ENCODE assay signal across 13 cellular contexts in the genomic region with DNA sequence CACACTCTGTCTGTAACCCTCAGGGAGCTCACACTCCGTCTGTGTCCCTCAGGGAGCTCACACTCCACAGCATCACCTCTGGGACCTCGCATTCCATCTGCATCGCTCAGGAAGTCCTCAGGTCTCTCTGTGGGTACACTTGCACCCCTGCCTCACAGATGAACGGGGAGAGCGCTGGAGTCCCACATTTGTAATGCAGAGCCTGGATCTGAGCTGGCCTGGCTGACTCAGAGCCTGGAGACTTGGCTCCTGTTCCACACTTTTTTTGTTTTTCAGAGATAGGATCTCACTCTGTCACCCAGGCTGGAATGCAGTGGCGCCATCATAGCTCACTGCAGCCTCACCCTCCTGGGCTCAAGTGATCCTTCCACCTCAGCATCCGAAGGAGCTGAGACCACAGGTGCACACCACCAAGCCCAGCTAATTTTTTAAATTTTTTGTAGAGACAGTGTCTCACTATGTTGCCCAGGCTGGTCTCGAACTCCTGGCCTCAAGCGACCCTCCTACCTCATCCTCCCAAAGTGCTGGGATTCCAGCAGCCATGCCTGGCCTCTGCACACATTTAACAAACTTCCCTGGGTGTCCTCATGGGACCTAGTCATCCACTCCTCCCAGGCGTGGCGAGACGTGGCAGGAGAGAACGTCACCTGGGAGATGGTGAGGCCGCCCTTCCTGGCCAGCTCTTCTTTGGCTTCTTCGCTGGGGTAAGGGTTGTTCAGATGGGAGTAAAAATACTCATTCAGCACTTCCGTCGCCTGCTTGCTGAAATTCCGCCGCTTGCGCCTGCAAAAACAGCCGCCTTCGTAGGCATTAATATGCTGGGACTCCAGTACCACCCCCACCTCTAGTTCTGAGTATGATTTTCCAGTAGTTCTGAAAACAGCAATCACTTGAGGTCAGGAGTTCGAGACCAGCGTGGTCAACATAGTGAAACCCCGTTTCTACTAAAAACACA. TPM values are rescaled to one million over a fixed set of nuclear protein-coding genes. Genes with fewer than 3 reads are reported as not detected.
DNase-seq lines count a peak whose midpoint lies in the region; ATAC-seq and TF ChIP-seq lines count a peak whose summit lies in the region.
"Had no signal": no experiment of that assay in that cellular context is flagged by ENCODE, and none has a peak within 500 bp of the region (broad histone marks: within the 10 kb centered on the region; RNA-seq: fewer than 3 reads in every experiment).

No MANE protein-coding gene starts in this region.

- peaks cover 4 to 34% of the 10 kb centered on the region in 2 donors for H3K36me3 Mint-ChIP-seq in stimulated activated naive B cell treated with anti-CD40 and anti-IgM and Interleukin-4, amounts not matched to agents 10 μg/mL and 1 μg/mL and 100 μg/mL, for 72 hours

- H3K27ac ChIP-seq in mammary epithelial cell (ENCODE audit: insufficient read depth, low read depth, low read length) = no peak overlapping the region
- H3K27ac ChIP-seq in OCI-LY7 (ENCODE audit: low read depth, low read length, poor library complexity, severe bottlenecking) = no peak overlapping the region
- H3K27ac ChIP-seq: uterus had no signal

- no peaks in the 10 kb centered on the region for H3K27me3 ChIP-seq in mammary epithelial cell (ENCODE audit: insufficient read depth, low read length)
- H3K27me3 ChIP-seq: uterus had no signal

- no peak overlapping the region for H3K4me3 Mint-ChIP-seq in stimulated activated naive B cell treated with anti-CD40 and anti-IgM and Interleukin-4, amounts not matched to agents 10 μg/mL and 1 μg/mL and 100 μg/mL, for 72 hours
- H3K4me3 Mint-ChIP-seq: activated naive CD8-positive, alpha-beta T cell treated with anti-CD3 and anti-CD28 coated beads, Interleukin-2, amount 50 U/mL, for 24 hours had no signal

- H3K27ac Mint-ChIP-seq in stimulated activated naive B cell treated with anti-CD40 and anti-IgM and Interleukin-4, amounts not matched to agents 10 μg/mL and 1 μg/mL and 100 μg/mL, for 72 hours = peak overlapping the region; percentile 3
- H3K27ac Mint-ChIP-seq: activated naive CD8-positive, alpha-beta T cell treated with anti-CD3 and anti-CD28 coated beads, Interleukin-2, amount 50 U/mL, for 24 hours had no signal

- no peaks in the 10 kb centered on the region for H3K4me1 Mint-ChIP-seq in stimulated activated naive B cell treated with anti-CD40 and anti-IgM and Interleukin-4, amounts not matched to agents 10 μg/mL and 1 μg/mL and 100 μg/mL, for 72 hours

- in situ Hi-C loops in mammary epithelial cell (cut with MboI; ENCODE audit: low sequenced_read_pairs in 2 of 2) = no loop called here

- peak; percentile 31 for DNase-seq in stimulated activated CD4-positive, alpha-beta T cell treated with anti-CD3 and anti-CD28 coated beads, Interleukin-15, amount 100 ng/mL, for 24 hours
- DNase-seq in stimulated activated CD4-positive, alpha-beta T cell treated with anti-CD3 and anti-CD28 coated beads, Interleukin-4, amount 100 ng/mL, for 1 hour = no peak
- DNase-seq in mammary epithelial cell (peak; percentile 34), OCI-LY7 (ENCODE audit: low spot score) (no peak)
- no peak for DNase-seq in stimulated activated naive B cell treated with anti-CD40 and anti-IgM and Interleukin-4, amounts not matched to agents 10 μg/mL and 1 μg/mL and 100 μg/mL, for 72 hours
- DNase-seq: activated naive CD8-positive, alpha-beta T cell treated with anti-CD3 and anti-CD28 coated beads, Interleukin-2, amount 50 U/mL, for 24 hours; effector CD4-positive, alpha-beta T cell; hippocampal formation; NCI-H2171; stimulated activated CD4-positive, alpha-beta T cell treated with anti-CD3 and anti-CD28 coated beads, Interleukin-12 subunit alpha, Interleukin-12 subunit beta, amount 100 ng/mL, for 4 hours; uterus had no signal

- no peak overlapping the region for H3K4me2 ChIP-seq in mammary epithelial cell (ENCODE audit: insufficient read depth, low read depth, low read length)
- H3K4me2 ChIP-seq in OCI-LY7 (ENCODE audit: low read length) = no peak overlapping the region

- no peak overlapping the region for H3K4me3 ChIP-seq in mammary epithelial cell (replicated peaks in 1 of 3; ENCODE audit: insufficient read depth in 1 of 3, low read depth in 2 of 3, low read length in 3 of 3)
- no peak overlapping the region for H3K4me3 ChIP-seq in OCI-LY7 (ENCODE audit: low read depth, low read length, poor library complexity, severe bottlenecking)
- H3K4me3 ChIP-seq: uterus had no signal

- no peaks in the 10 kb centered on the region for H3K9me2 ChIP-seq in OCI-LY7 (ENCODE audit: insufficient read depth, low read length)

- H4K20me1 ChIP-seq in mammary epithelial cell (ENCODE audit: insufficient read depth, low read length) = no peaks in the 10 kb centered on the region
- no peaks in the 10 kb centered on the region for H4K20me1 ChIP-seq in OCI-LY7 (ENCODE audit: insufficient read depth, low read length)

- no peaks in the 10 kb centered on the region for H3K27me3 Mint-ChIP-seq in stimulated activated naive B cell treated with anti-CD40 and anti-IgM and Interleukin-4, amounts not matched to agents 10 μg/mL and 1 μg/mL and 100 μg/mL, for 72 hours
- H3K27me3 Mint-ChIP-seq: activated naive CD8-positive, alpha-beta T cell treated with anti-CD3 and anti-CD28 coated beads, Interleukin-2, amount 50 U/mL, for 24 hours had no signal

- H2AFZ ChIP-seq in mammary epithelial cell (ENCODE audit: low read depth, low read length) (no peak overlapping the region), OCI-LY7 (ENCODE audit: low read length) (no peak overlapping the region)

- POLR2A ChIA-PET in OCI-LY7 (lab: Charles Lee) = no interaction called here

- intact Hi-C loops in mammary epithelial cell (cut with micrococcal nuclease) = no loop called here
- intact Hi-C loops in OCI-LY7 (cut with micrococcal nuclease; ENCODE audit: unreplicated experiment) = no loop called here

- ATAC-seq in stimulated activated naive B cell treated with anti-CD40 and anti-IgM and Interleukin-4, amounts not matched to agents 10 μg/mL and 1 μg/mL and 100 μg/mL, for 72 hours (replicated peaks) = no peak
- no peak for ATAC-seq in HG02610 (IDR thresholded peaks at IDR 0.05; ENCODE audit: unreplicated experiment)
- ATAC-seq: activated naive CD8-positive, alpha-beta T cell treated with anti-CD3 and anti-CD28 coated beads, Interleukin-2, amount 50 U/mL, for 24 hours had no signal

- dilution Hi-C loops in mammary epithelial cell (cut with HindIII; ENCODE audit: low sequenced_read_pairs) = no loop called here

- TF ChIP-seq CTCF in mammary epithelial cell (conservative IDR thresholded peaks at IDR 0.05 in 1 of 2, IDR thresholded peaks at IDR 0.05 in 1 of 2; ENCODE audit: extremely low read depth in 1 of 2, insufficient read depth in 1 of 2, low read depth in 1 of 2, low read length in 2 of 2) (no peak), OCI-LY7 (conservative IDR thresholded peaks at IDR 0.05; ENCODE audit: low read length) (no peak)

- 97% methylated on average over 23 of the region's 25 CpGs for WGBS in mammary epithelial cell (ENCODE audit: low coverage, missing lambda C conversion rate)

- H3K36me3 ChIP-seq in mammary epithelial cell (ENCODE audit: insufficient read depth, low read length) (peaks cover 1% of the 10 kb centered on the region), OCI-LY7 (ENCODE audit: insufficient read depth, low read length) (no peaks in the 10 kb centered on the region)
- H3K36me3 ChIP-seq: uterus had no signal

- no peaks in the 10 kb centered on the region for H3K9me3 ChIP-seq in mammary epithelial cell (replicated peaks; ENCODE audit: insufficient read depth, low read length)
- no peaks in the 10 kb centered on the region for H3K9me3 ChIP-seq in OCI-LY7 (ENCODE audit: low read length)
- H3K9me3 ChIP-seq: uterus had no signal

- no peaks in the 10 kb centered on the region for H3K79me2 ChIP-seq in mammary epithelial cell (ENCODE audit: insufficient read depth, low read length)
- H3K79me2 ChIP-seq in OCI-LY7 (ENCODE audit: insufficient read depth, low read depth, low read length) = no peaks in the 10 kb centered on the region

- CTCF ChIA-PET in mammary epithelial cell (lab: Charles Lee; ENCODE audit: low non-redundant PET) = interaction anchor here (0.5 kb wide), 1 partner anchor 28 kb away, joined by 19 read pairs; no protein-coding TSS in a partner anchor
- CTCF ChIA-PET in OCI-LY7 (lab: Charles Lee; ENCODE audit: unreplicated experiment) = no interaction called here

- H3K9ac ChIP-seq in mammary epithelial cell (ENCODE audit: insufficient read depth, low read length) = no peak overlapping the region

- H3K9me3 Mint-ChIP-seq in stimulated activated naive B cell treated with anti-CD40 and anti-IgM and Interleukin-4, amounts not matched to agents 10 μg/mL and 1 μg/mL and 100 μg/mL, for 72 hours = no peaks in the 10 kb centered on the region
- H3K9me3 Mint-ChIP-seq: activated naive CD8-positive, alpha-beta T cell treated with anti-CD3 and anti-CD28 coated beads, Interleukin-2, amount 50 U/mL, for 24 hours had no signal

- no peaks in the 10 kb centered on the region for H3K4me1 ChIP-seq in mammary epithelial cell (ENCODE audit: insufficient read depth, low read length)
- no peaks in the 10 kb centered on the region for H3K4me1 ChIP-seq in OCI-LY7 (ENCODE audit: insufficient read depth, low read length, poor library complexity, severe bottlenecking)
- H3K4me1 ChIP-seq: uterus had no signal

- BruUV-seq in mammary epithelial cell (replicated peaks; lab: Mats Ljungman, UMichigan) (no TSS peak), OCI-LY7 (replicated peaks; lab: Mats Ljungman, UMichigan) (no TSS peak)

RNA-seq across cellular contexts. Expression of a gene that starts 31.0 kb away (rescaled TPM):
- 1 to 10 TPM in 1 of 2 donors, under 1 TPM in 1; 0.67 to 1.1 TPM for total RNA-seq in mammary epithelial cell
- polyA plus RNA-seq in mammary epithelial cell = 0.12 TPM
- polyA minus RNA-seq in mammary epithelial cell = 0.36 TPM
- 0.19 TPM in 1 of 2 replicates, not detected in the other for total RNA-seq in OCI-LY7 (2014; rRNA removed; shearing (Covaris generic))
- 0.48 and 0.51 TPM in 2 replicates for total RNA-seq in OCI-LY7 (2022)
- total RNA-seq: lung microvascular endothelial cell had no signal

RNA-seq across cellular contexts. Expression of a gene that starts 40.4 kb away (rescaled TPM):
- total RNA-seq in mammary epithelial cell = 1 to 10 TPM in 1 of 2 donors, under 1 TPM in 1; 0.17 to 4.1 TPM
- polyA plus RNA-seq in mammary epithelial cell = 0.68 TPM
- polyA minus RNA-seq in mammary epithelial cell = 0.16 TPM
- total RNA-seq in OCI-LY7 (2014; rRNA removed; shearing (Covaris generic)) = 5.4 and 6.9 TPM in 2 replicates
- 35.3 and 35.8 TPM in 2 replicates for total RNA-seq in OCI-LY7 (2022)

RNA-seq across cellular contexts. Expression of a gene that starts 49.4 kb away (rescaled TPM):
- total RNA-seq in mammary epithelial cell (1 to 10 TPM; 1.2 to 5.2 TPM), OCI-LY7 (2022) (4.6 and 5.0 TPM in 2 replicates)
- 2.2 TPM for polyA plus RNA-seq in mammary epithelial cell
- polyA minus RNA-seq in mammary epithelial cell = 2.3 TPM
- total RNA-seq in OCI-LY7 (2014; rRNA removed; shearing (Covaris generic)) = 5.1 and 6.7 TPM in 2 replicates
- total RNA-seq: lung microvascular endothelial cell had no signal

RNA-seq across cellular contexts. Expression of a gene that starts 53.1 kb away (rescaled TPM):
- 100 to 1,000 TPM; 136 to 221 TPM for total RNA-seq in mammary epithelial cell
- 444 TPM for polyA plus RNA-seq in mammary epithelial cell
- 141 TPM for polyA minus RNA-seq in mammary epithelial cell
- 275 and 320 TPM in 2 replicates for total RNA-seq in OCI-LY7 (2014; rRNA removed; shearing (Covaris generic))
- total RNA-seq in OCI-LY7 (2022) = 421 and 429 TPM in 2 replicates

RNA-seq across cellular contexts. Expression of a gene that starts 53.7 kb away (rescaled TPM):
- 1 to 10 TPM; 2.7 to 2.8 TPM for total RNA-seq in mammary epithelial cell
- 0.88 TPM for polyA plus RNA-seq in mammary epithelial cell
- polyA minus RNA-seq in mammary epithelial cell = not detected
- total RNA-seq in OCI-LY7 (2014; rRNA removed; shearing (Covaris generic)) = 7.1 and 10.5 TPM in 2 replicates
- 6.4 and 8.7 TPM in 2 replicates for total RNA-seq in OCI-LY7 (2022)

Comparison
In these comparisons a context has a peak if more than half of its experiments do, and no peak if none do; other contexts are left out.
1. DNase-seq: peak in stimulated activated CD4-positive, alpha-beta T cell treated with anti-CD3 and anti-CD28 coated beads, Interleukin-15, amount 100 ng/mL, for 24 hours (single experiment) and mammary epithelial cell (single experiment); none in stimulated activated CD4-positive, alpha-beta T cell treated with anti-CD3 and anti-CD28 coated beads, Interleukin-4, amount 100 ng/mL, for 1 hour (single experiment), stimulated activated naive B cell treated with anti-CD40 and anti-IgM and Interleukin-4, amounts not matched to agents 10 μg/mL and 1 μg/mL and 100 μg/mL, for 72 hours (single experiment) and OCI-LY7 (single experiment).